ENCODE assay signal across 16 cellular contexts in genomic region chr19:46474211-46474610, GRCh38. TPM values are rescaled to one million over a fixed set of nuclear protein-coding genes. Genes with fewer than 3 reads are reported as not detected.
"Had no signal": no experiment of that assay in that cellular context is flagged by ENCODE, and none has a peak within 500 bp of the region (broad histone marks: within the 10 kb centered on the region; RNA-seq: fewer than 3 reads in every experiment).

No MANE protein-coding gene starts in this region.

- H3K4me3 Mint-ChIP-seq: activated naive CD4-positive, alpha-beta T cell treated with anti-CD3 and anti-CD28 coated beads for 36 hours; activated T-helper 17 cell treated with anti-CD3 and anti-CD28 coated beads, Interleukin-2, amount 50 U/mL, for 72 hours; stimulated activated naive CD8-positive, alpha-beta T cell treated with anti-CD3 and anti-CD28 coated beads, Interleukin-15, Interleukin-2, amounts not matched to agents 100 ng/mL and 50 ng/mL, for 24 hours had no signal

- H3K36me3 ChIP-seq: esophagus squamous epithelium, suprapubic skin had no signal

- H3K9me3 Mint-ChIP-seq: activated naive CD4-positive, alpha-beta T cell treated with anti-CD3 and anti-CD28 coated beads for 36 hours; activated T-helper 17 cell treated with anti-CD3 and anti-CD28 coated beads, Interleukin-2, amount 50 U/mL, for 72 hours; stimulated activated naive CD8-positive, alpha-beta T cell treated with anti-CD3 and anti-CD28 coated beads, Interleukin-15, Interleukin-2, amounts not matched to agents 100 ng/mL and 50 ng/mL, for 24 hours had no signal

- H3K27ac ChIP-seq: esophagus squamous epithelium, suprapubic skin had no signal

- H3K4me2 ChIP-seq: SK-N-SH had no signal

- FAIRE-seq: small intestine had no signal

- H3K9me3 ChIP-seq: esophagus squamous epithelium, SK-N-SH, suprapubic skin had no signal

- H3K27ac Mint-ChIP-seq: activated naive CD4-positive, alpha-beta T cell treated with anti-CD3 and anti-CD28 coated beads for 36 hours; activated T-helper 17 cell treated with anti-CD3 and anti-CD28 coated beads, Interleukin-2, amount 50 U/mL, for 72 hours; stimulated activated naive CD8-positive, alpha-beta T cell treated with anti-CD3 and anti-CD28 coated beads, Interleukin-15, Interleukin-2, amounts not matched to agents 100 ng/mL and 50 ng/mL, for 24 hours had no signal

- DNase-seq: activated naive CD4-positive, alpha-beta T cell treated with anti-CD3 and anti-CD28 coated beads for 36 hours; central memory CD4-positive, alpha-beta T cell; esophagus squamous epithelium; left colon; nucleus accumbens; SK-N-SH; small intestine; T-helper 1 cell; T1000 had no signal

- H3K4me3 ChIP-seq: coronary artery, esophagus squamous epithelium, lung, suprapubic skin had no signal

- ATAC-seq: activated CD4-positive, CD25-positive, alpha-beta regulatory T cell treated with anti-CD3 and anti-CD28 coated beads, Interleukin-2, amount 50 U/mL, for 24 hours; activated T-helper 17 cell treated with anti-CD3 and anti-CD28 coated beads, Interleukin-2, amount 50 U/mL, for 72 hours; left colon; right cardiac atrium had no signal

- H3K9ac ChIP-seq: SK-N-SH had no signal

RNA-seq across cellular contexts. Expression of gene PNMA8A, which starts 2.8 kb away (rescaled TPM):
- total RNA-seq: activated T-helper 17 cell treated with anti-CD3 and anti-CD28 coated beads, Interleukin-2, amount 50 U/mL, for 72 hours had no signal

RNA-seq across cellular contexts. Expression of gene PNMA8C, which starts 45.5 kb away (rescaled TPM):
- total RNA-seq: activated naive CD4-positive, alpha-beta T cell treated with anti-CD3 and anti-CD28 coated beads for 36 hours; activated T-helper 17 cell treated with anti-CD3 and anti-CD28 coated beads, Interleukin-2, amount 50 U/mL, for 72 hours; esophagus squamous epithelium had no signal
